In genomic region chr1:110060034-110060661, GRCh38 we compare ENCODE assay signal across 8 cellular contexts. TPM values are rescaled to one million over a fixed set of nuclear protein-coding genes. Genes with fewer than 3 reads are reported as not detected.
DNase-seq lines count a peak whose midpoint lies in the region; TF ChIP-seq lines count a peak whose summit lies in the region.

No MANE protein-coding gene starts in this region.

- H3K27ac ChIP-seq in hepatocyte = no peak overlapping the region

- H3K36me3 ChIP-seq in H7 (replicated peaks; ENCODE audit: control insufficient read depth, insufficient read depth, low read length) (peaks cover 30% of the 10 kb centered on the region), hepatocyte (replicated peaks; ENCODE audit: insufficient read depth, low read depth) (no peaks in the 10 kb centered on the region)

- H3K9me2 ChIP-seq in hepatocyte (replicated peaks; ENCODE audit: insufficient read depth) = no peaks in the 10 kb centered on the region

- no peaks in the 10 kb centered on the region for H4K20me1 ChIP-seq in hepatocyte (ENCODE audit: insufficient read depth, poor library complexity, severe bottlenecking)

- no peak overlapping the region for H2AFZ ChIP-seq in hepatocyte

- H3K79me2 ChIP-seq in hepatocyte = no peaks in the 10 kb centered on the region

- H3K4me2 ChIP-seq in hepatocyte = no peak overlapping the region

- no peaks in the 10 kb centered on the region for H3K9me3 ChIP-seq in hepatocyte (ENCODE audit: low read depth)

- H3K27me3 ChIP-seq in H7 (ENCODE audit: control insufficient read depth, insufficient read depth, low read length) (peaks cover 8% of the 10 kb centered on the region), hepatocyte (no peaks in the 10 kb centered on the region)

- TF ChIP-seq CTCF in hepatocyte (IDR thresholded peaks at IDR 0.05; ENCODE audit: poor library complexity) = peak; percentile 55

- WGBS in hepatocyte (ENCODE audit: low lambda C conversion rate, missing lambda C conversion rate) = 89% methylated on average over 9 of the region's 9 CpGs

- H3K4me3 ChIP-seq in H7 (ENCODE audit: insufficient read depth, low read depth, low read length) = no peak overlapping the region
- no peak overlapping the region for H3K4me3 ChIP-seq in hepatocyte

- DNase-seq in CMK (ENCODE audit: low read depth) = peak; percentile 60
- peak; percentile 91 for DNase-seq in H7
- DNase-seq in SHP77 treated with DMSO at 0.1 percent for 48 hours (lab: John Stamatoyannopoulos, UW) = peak; percentile 4
- DNase-seq in activated effector memory CD4-positive, alpha-beta T cell treated with Interleukin-2 at 50 U/mL for 16 hours = peak; percentile 51
- peak; percentile 45 for DNase-seq in hepatocyte (ENCODE audit: low spot score)
- peak; percentile 76 to 87 for DNase-seq in stimulated activated CD4-positive, alpha-beta T cell treated with anti-CD3 and anti-CD28 coated beads, Interleukin-4, amount 100 ng/mL, for 48 hours (ENCODE audit: low read depth in 2 of 2)
- DNase-seq in hepatic stellate cell (ENCODE audit: low spot score) = no peak
- DNase-seq in AG08396 (ENCODE audit: low spot score) = no peak

- peaks cover 7% of the 10 kb centered on the region for H3K4me1 ChIP-seq in hepatocyte (ENCODE audit: insufficient read depth)

RNA-seq across cellular contexts. Expression of gene ALX3, which starts 10.3 kb away (rescaled TPM):
- total RNA-seq in H7 (2014; rRNA removed; shearing (Covaris generic)) = 0.35 TPM in 1 of 2 replicates, not detected in the other
- total RNA-seq in hepatocyte = 0.27 and 1.6 TPM in 2 replicates
- polyA plus RNA-seq in hepatocyte = 0.36 and 0.92 TPM in 2 replicates

RNA-seq across cellular contexts. Expression of gene STRIP1, which starts 25.7 kb away (rescaled TPM):
- total RNA-seq in H7 (2014; rRNA removed; shearing (Covaris generic)) = 55.6 and 65.8 TPM in 2 replicates
- 44.6 and 49.0 TPM in 2 replicates for total RNA-seq in hepatocyte
- polyA plus RNA-seq in hepatocyte = 29.1 and 38.0 TPM in 2 replicates

RNA-seq across cellular contexts. Expression of gene UBL4B, which starts 52.1 kb away (rescaled TPM):
- not detected in 2 replicates for total RNA-seq in H7 (2014; rRNA removed; shearing (Covaris generic))
- not detected in 2 replicates for total RNA-seq in hepatocyte
- not detected in 2 replicates for polyA plus RNA-seq in hepatocyte

Comparison
In these comparisons a context has a peak if more than half of its experiments do, and no peak if none do; other contexts are left out.
1. DNase-seq: peak in CMK (single experiment), H7 (single experiment), SHP77 treated with DMSO at 0.1 percent for 48 hours (single experiment), activated effector memory CD4-positive, alpha-beta T cell treated with Interleukin-2 at 50 U/mL for 16 hours (single experiment), hepatocyte (single experiment) and stimulated activated CD4-positive, alpha-beta T cell treated with anti-CD3 and anti-CD28 coated beads, Interleukin-4, amount 100 ng/mL, for 48 hours (2 of 2); none in hepatic stellate cell (single experiment) and AG08396 (single experiment).